In the genomic region with DNA sequence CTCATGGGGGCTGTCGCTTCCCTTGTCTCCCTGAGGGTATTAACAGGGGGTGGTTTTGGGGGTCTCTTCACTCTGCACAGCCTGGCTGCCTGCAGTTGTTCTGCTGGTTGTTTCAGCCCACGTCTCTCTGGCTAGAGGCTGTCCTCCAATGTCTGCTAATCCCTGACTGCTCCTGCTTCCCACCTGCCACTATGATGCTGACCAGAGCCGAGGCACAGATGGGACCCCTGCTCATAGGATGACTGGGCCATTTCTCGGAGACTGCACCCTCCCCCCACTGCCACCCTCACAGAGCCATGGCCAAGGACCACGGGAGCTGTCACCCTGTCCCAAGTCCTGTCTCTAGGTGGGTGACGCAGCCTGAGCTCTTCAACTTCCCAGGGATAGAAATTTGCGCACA, we compare ENCODE assay signal across 21 cellular contexts. TPM values are rescaled to one million over a fixed set of nuclear protein-coding genes. Genes with fewer than 3 reads are reported as not detected.
DNase-seq lines count a peak whose midpoint lies in the region; ATAC-seq and TF ChIP-seq lines count a peak whose summit lies in the region.
"Had no signal": no experiment of that assay in that cellular context is flagged by ENCODE, and none has a peak within 500 bp of the region (broad histone marks: within the 10 kb centered on the region; RNA-seq: fewer than 3 reads in every experiment).

No MANE protein-coding gene starts in this region.

- TF ChIP-seq CTCF in natural killer cell (IDR thresholded peaks at IDR 0.05) (no peak), GM20000 (IDR thresholded peaks at IDR 0.05; ENCODE audit: extremely low read depth, missing control alignments) (no peak)

- H3K4me3 ChIP-seq in BLaER1 treated with 17β-estradiol and CSF1 and Interleukin-3, amounts not matched to agents 10 nM and 100 nM, result no peak overlapping the region
- no peak overlapping the region for H3K4me3 ChIP-seq in CD8-positive, alpha-beta memory T cell (ENCODE audit: low read length)
- H3K4me3 ChIP-seq: gastroesophageal sphincter, mucosa of descending colon, SJCRH30, testis had no signal

- peak overlapping the region in 7 of 11 experiments; percentile 14 to 93 (median 29); a peak in 11 of 22 replicates for H3K4me2 ChIP-seq in BLaER1 treated with 17β-estradiol and CSF1 and Interleukin-3, amounts not matched to agents 10 nM and 100 nM

- H3K9ac ChIP-seq in BLaER1 treated with 17β-estradiol and CSF1 and Interleukin-3, amounts not matched to agents 10 nM and 100 nM, result peak overlapping the region in 2 of 11 experiments; percentile 16 to 27; a peak in 2 of 22 replicates
- H3K9ac ChIP-seq: parathyroid adenoma had no signal

- no peak for DNase-seq in CD8-positive, alpha-beta memory T cell
- DNase-seq in natural killer cell, result no peak
- no peak for DNase-seq in activated effector memory CD4-positive, alpha-beta T cell treated with anti-CD3 and anti-CD28 coated beads, Interleukin-2, amount 50 U/mL, for 16 hours
- no peak for DNase-seq in COLO829 (ENCODE audit: low spot score)
- no peak for DNase-seq in GM20000 (ENCODE audit: low spot score)
- DNase-seq: activated CD8-positive, alpha-beta memory T cell treated with anti-CD3 and anti-CD28 coated beads for 24 hours; activated gamma-delta T cell; brain microvascular endothelial cell; DMS53; NCI-H748 treated with DMSO at 0.1 percent for 48 hours; PC-3; SJCRH30; stimulated activated CD4-positive, alpha-beta T cell treated with anti-CD3 and anti-CD28 coated beads, Interleukin-4, amount 100 ng/mL, for 24 hours; testis had no signal

- H3K27me3 ChIP-seq in BLaER1 treated with 17β-estradiol and CSF1 and Interleukin-3, amounts not matched to agents 10 nM and 100 nM, result no peaks in the 10 kb centered on the region
- no peaks in the 10 kb centered on the region for H3K27me3 ChIP-seq in CD8-positive, alpha-beta memory T cell (ENCODE audit: insufficient read depth, low read length, poor library complexity, severe bottlenecking)
- H3K27me3 ChIP-seq: SJCRH30, testis had no signal

- peaks cover 2 to 24% of the 10 kb centered on the region in 2 donors for H3K27me3 Mint-ChIP-seq in CD8-positive, alpha-beta memory T cell
- peaks cover 12% of the 10 kb centered on the region for H3K27me3 Mint-ChIP-seq in activated T-helper 17 cell treated with anti-CD3 and anti-CD28 coated beads, Interleukin-2, amount 50 U/mL, for 72 hours
- peaks cover 20 to 36% of the 10 kb centered on the region in 2 donors for H3K27me3 Mint-ChIP-seq in natural killer cell (ENCODE audit: low read depth in 2 of 2)

- intact Hi-C loops in natural killer cell (cut with micrococcal nuclease), result loop anchor here (10.0 kb wide), 1 partner anchor 123 kb away; a partner anchor contains a TSS

- H4K20me1 ChIP-seq in BLaER1 treated with 17β-estradiol and CSF1 and Interleukin-3, amounts not matched to agents 10 nM and 100 nM, result peaks cover 6 to 27% (median 14%) of the 10 kb centered on the region in 11 experiments; a peak in 15 of 22 replicates

- H3K4me1 ChIP-seq in BLaER1 treated with 17β-estradiol and CSF1 and Interleukin-3, amounts not matched to agents 10 nM and 100 nM, result peaks cover 27 to 64% (median 57%) of the 10 kb centered on the region in 10 experiments
- H3K4me1 ChIP-seq in CD8-positive, alpha-beta memory T cell (ENCODE audit: insufficient read depth, low read length), result peaks cover 30% of the 10 kb centered on the region
- H3K4me1 ChIP-seq: SJCRH30 had no signal

- no peak overlapping the region for H3K27ac ChIP-seq in BLaER1 treated with 17β-estradiol and CSF1 and Interleukin-3, amounts not matched to agents 10 nM and 100 nM
- no peak overlapping the region for H3K27ac ChIP-seq in CD8-positive, alpha-beta memory T cell (ENCODE audit: low read depth, low read length)
- H3K27ac ChIP-seq: brain microvascular endothelial cell, gastroesophageal sphincter, parathyroid adenoma, SJCRH30, testis had no signal

- peaks cover 0 to 9% (median 0%) of the 10 kb centered on the region in 3 donors for H3K36me3 Mint-ChIP-seq in CD8-positive, alpha-beta memory T cell
- H3K36me3 Mint-ChIP-seq in activated T-helper 17 cell treated with anti-CD3 and anti-CD28 coated beads, Interleukin-2, amount 50 U/mL, for 72 hours (ENCODE audit: low read depth), result peaks cover 4% of the 10 kb centered on the region
- no peaks in the 10 kb centered on the region for H3K36me3 Mint-ChIP-seq in natural killer cell

- POLR2A ChIA-PET in CD8-positive, alpha-beta memory T cell (lab: Charles Lee), result no interaction called here

- ATAC-seq in activated T-helper 17 cell treated with anti-CD3 and anti-CD28 coated beads, Interleukin-2, amount 50 U/mL, for 72 hours (replicated peaks), result no peak
- no peak for ATAC-seq in natural killer cell
- ATAC-seq: gastroesophageal sphincter, HCT116, left lobe of liver, mucosa of descending colon, PC-3 had no signal

- no peaks in the 10 kb centered on the region for H3K9me3 ChIP-seq in BLaER1 treated with 17β-estradiol and CSF1 and Interleukin-3, amounts not matched to agents 10 nM and 100 nM (replicated peaks in 1 of 11)
- H3K9me3 ChIP-seq in CD8-positive, alpha-beta memory T cell (ENCODE audit: low read length), result no peaks in the 10 kb centered on the region
- H3K9me3 ChIP-seq: gastroesophageal sphincter, mucosa of descending colon, SJCRH30, testis had no signal

- H3K4me1 Mint-ChIP-seq in CD8-positive, alpha-beta memory T cell, result peaks cover 28 to 38% (median 30%) of the 10 kb centered on the region in 3 donors
- peaks cover 24% of the 10 kb centered on the region for H3K4me1 Mint-ChIP-seq in activated T-helper 17 cell treated with anti-CD3 and anti-CD28 coated beads, Interleukin-2, amount 50 U/mL, for 72 hours
- peaks cover 28 to 31% of the 10 kb centered on the region in 2 donors for H3K4me1 Mint-ChIP-seq in natural killer cell

- no peaks in the 10 kb centered on the region for H3K9me3 Mint-ChIP-seq in CD8-positive, alpha-beta memory T cell
- H3K9me3 Mint-ChIP-seq in activated T-helper 17 cell treated with anti-CD3 and anti-CD28 coated beads, Interleukin-2, amount 50 U/mL, for 72 hours, result no peaks in the 10 kb centered on the region
- no peaks in the 10 kb centered on the region for H3K9me3 Mint-ChIP-seq in natural killer cell

- peak overlapping the region; percentile 53 to 85 (median 78) for H3K4me3 Mint-ChIP-seq in CD8-positive, alpha-beta memory T cell
- peak overlapping the region; percentile 68 for H3K4me3 Mint-ChIP-seq in activated T-helper 17 cell treated with anti-CD3 and anti-CD28 coated beads, Interleukin-2, amount 50 U/mL, for 72 hours
- H3K4me3 Mint-ChIP-seq in natural killer cell, result peak overlapping the region; percentile 53

- CTCF ChIA-PET in CD8-positive, alpha-beta memory T cell (lab: Charles Lee), result no interaction called here

- H3K27ac Mint-ChIP-seq in CD8-positive, alpha-beta memory T cell, result peak overlapping the region in 6 of 8 donors; percentile 53 to 91 (median 68)
- H3K27ac Mint-ChIP-seq in activated T-helper 17 cell treated with anti-CD3 and anti-CD28 coated beads, Interleukin-2, amount 50 U/mL, for 72 hours, result no peak overlapping the region
- no peak overlapping the region for H3K27ac Mint-ChIP-seq in natural killer cell

- H3K36me3 ChIP-seq in BLaER1 treated with 17β-estradiol and CSF1 and Interleukin-3, amounts not matched to agents 10 nM and 100 nM, result peaks cover 0 to 14% (median 8%) of the 10 kb centered on the region in 11 experiments; a peak in 7 of 22 replicates
- no peaks in the 10 kb centered on the region for H3K36me3 ChIP-seq in CD8-positive, alpha-beta memory T cell (ENCODE audit: insufficient read depth, low read length)
- H3K36me3 ChIP-seq: brain microvascular endothelial cell, SJCRH30 had no signal

RNA-seq across cellular contexts. Expression of a gene that starts 1.6 kb away (rescaled TPM):
- 10 to 100 TPM; 43.6 to 43.9 TPM for total RNA-seq in CD8-positive, alpha-beta memory T cell
- polyA plus RNA-seq in CD8-positive, alpha-beta memory T cell, result 35.5 TPM
- 10 to 100 TPM; 35.4 to 47.9 TPM for total RNA-seq in activated T-helper 17 cell treated with anti-CD3 and anti-CD28 coated beads, Interleukin-2, amount 50 U/mL, for 72 hours
- 10 to 100 TPM; 45.0 to 71.4 (median 51.6) TPM for total RNA-seq in natural killer cell

Comparison
In these comparisons a context has a peak if more than half of its experiments do, and no peak if none do; other contexts are left out.
1. H3K27ac Mint-ChIP-seq: peak in CD8-positive, alpha-beta memory T cell (6 of 8); none in activated T-helper 17 cell treated with anti-CD3 and anti-CD28 coated beads, Interleukin-2, amount 50 U/mL, for 72 hours (single experiment) and natural killer cell (0 of 2).
2. Peak in every context shown above with its lines, with median percentiles within 50 percentile points of each other: H3K4me3 Mint-ChIP-seq.